In the genomic region with DNA sequence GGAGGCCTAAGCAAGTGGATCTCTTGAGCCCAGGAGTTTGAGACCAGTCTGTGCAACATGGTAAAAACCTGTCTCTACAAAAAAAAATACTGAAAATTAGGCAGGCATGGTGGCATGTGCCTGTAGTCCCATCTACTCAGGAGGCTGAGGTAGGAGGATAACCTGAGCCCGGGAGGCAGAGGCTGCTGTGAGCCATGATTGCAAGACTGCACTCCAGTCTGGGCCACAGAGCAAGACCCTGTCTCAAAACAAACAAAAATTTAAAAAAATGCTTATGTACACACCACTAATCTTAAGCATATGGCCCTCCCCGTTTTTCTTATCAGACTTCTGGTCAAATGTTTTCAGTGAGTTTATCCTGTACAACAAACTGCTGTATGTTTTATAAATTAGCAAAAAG, we compare ENCODE assay signal across 21 cellular contexts.
"Had no signal": no experiment of that assay in that cellular context is flagged by ENCODE, and none has a peak within 500 bp of the region (broad histone marks: within the 10 kb centered on the region; RNA-seq: fewer than 3 reads in every experiment).

No MANE protein-coding gene starts in this region.

- ATAC-seq: activated CD8-positive, alpha-beta memory T cell treated with anti-CD3 and anti-CD28 coated beads, Interleukin-2, amount 10 ng/mL, durations not matched to agents 7 days and 5 days; body of pancreas; foreskin keratinocyte; left ventricle myocardium superior; pancreas; stimulated activated memory B cell treated with anti-CD40 and anti-IgM and Interleukin-4, amounts not matched to agents 10 μg/mL and 1 μg/mL and 100 μg/mL, for 72 hours had no signal

- H3K36me3 ChIP-seq: adrenal gland, pancreas, sigmoid colon, tibial nerve had no signal

- DNase-seq: activated CD4-positive, alpha-beta memory T cell treated with anti-CD3 and anti-CD28 coated beads for 36 hours; activated CD4-positive, CD25-positive, alpha-beta regulatory T cell treated with anti-CD3 and anti-CD28 coated beads, Interleukin-2, amount 50 U/mL, for 72 hours; activated CD8-positive, alpha-beta memory T cell treated with anti-CD3 and anti-CD28 coated beads, Interleukin-2, amount 10 ng/mL, durations not matched to agents 7 days and 5 days; activated effector memory CD4-positive, alpha-beta T cell treated with anti-CD3 and anti-CD28 coated beads, Interleukin-2, amount 50 U/mL, for 16 hours; activated T-cell treated with anti-CD3 and anti-CD28 coated beads, Interleukin-2, amount 50 U/mL, for 24 hours; adrenal gland; body of pancreas; cortex of kidney; effector CD8-positive, alpha-beta T cell; foreskin keratinocyte; glutamatergic neuron; left ventricle myocardium superior; pancreas; sigmoid colon; stimulated activated CD4-positive, alpha-beta T cell treated with anti-CD3 and anti-CD28 coated beads, Interleukin-12 subunit alpha, Interleukin-12 subunit beta, amount 100 ng/mL, for 4 hours; T1000 had no signal

- H3K4me3 ChIP-seq: adrenal gland, body of pancreas, sigmoid colon, tibial nerve had no signal

- H3K36me3 Mint-ChIP-seq: stimulated activated memory B cell treated with anti-CD40 and anti-IgM and Interleukin-4, amounts not matched to agents 10 μg/mL and 1 μg/mL and 100 μg/mL, for 72 hours had no signal

- H3K9me3 Mint-ChIP-seq: activated naive CD4-positive, alpha-beta T cell treated with anti-CD3 and anti-CD28 coated beads, Interleukin-2, amount 50 U/mL, for 24 hours; central memory CD8-positive, alpha-beta T cell had no signal

- H3K27me3 ChIP-seq: adrenal gland, body of pancreas, foreskin keratinocyte, pancreas, sigmoid colon, tibial nerve had no signal

- H3K9me3 ChIP-seq: adrenal gland, body of pancreas, pancreas, sigmoid colon, tibial nerve had no signal

- H3K27ac Mint-ChIP-seq: activated CD4-positive, alpha-beta memory T cell treated with anti-CD3 and anti-CD28 coated beads for 36 hours; activated CD8-positive, alpha-beta memory T cell treated with anti-CD3 and anti-CD28 coated beads, Interleukin-2, amount 10 ng/mL, durations not matched to agents 7 days and 5 days; activated T-cell treated with anti-CD3 and anti-CD28 coated beads, Interleukin-2, amount 50 U/mL, for 24 hours; memory B cell had no signal

- H3K27me3 Mint-ChIP-seq: activated CD4-positive, alpha-beta memory T cell treated with anti-CD3 and anti-CD28 coated beads for 36 hours; activated CD8-positive, alpha-beta memory T cell treated with anti-CD3 and anti-CD28 coated beads, Interleukin-2, amount 10 ng/mL, durations not matched to agents 7 days and 5 days; activated naive CD4-positive, alpha-beta T cell treated with anti-CD3 and anti-CD28 coated beads, Interleukin-2, amount 50 U/mL, for 24 hours; activated T-cell treated with anti-CD3 and anti-CD28 coated beads, Interleukin-2, amount 50 U/mL, for 24 hours; central memory CD8-positive, alpha-beta T cell; memory B cell; stimulated activated memory B cell treated with anti-CD40 and anti-IgM and Interleukin-4, amounts not matched to agents 10 μg/mL and 1 μg/mL and 100 μg/mL, for 72 hours had no signal
